In the genomic region with DNA sequence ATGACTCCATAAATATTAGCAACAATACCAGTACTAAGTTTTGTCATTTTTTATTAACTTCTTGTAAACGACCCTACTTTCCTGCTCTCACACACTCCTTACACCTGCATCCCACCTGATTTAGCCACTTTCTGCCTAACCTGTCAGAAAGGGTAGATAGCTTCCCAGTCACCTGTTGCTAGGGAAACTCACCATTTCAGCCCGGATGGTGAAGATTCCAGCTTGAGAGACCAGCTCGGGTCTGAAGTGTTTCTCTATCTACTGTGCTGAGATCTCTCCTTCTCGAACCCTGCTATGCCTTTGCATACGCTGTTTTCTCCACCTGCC, we compare ENCODE assay signal across 8 cellular contexts. TPM values are rescaled to one million over a fixed set of nuclear protein-coding genes. Genes with fewer than 3 reads are reported as not detected.
DNase-seq lines count a peak whose midpoint lies in the region; ATAC-seq, FAIRE-seq and TF ChIP-seq lines count a peak whose summit lies in the region.

A gene with protein sequence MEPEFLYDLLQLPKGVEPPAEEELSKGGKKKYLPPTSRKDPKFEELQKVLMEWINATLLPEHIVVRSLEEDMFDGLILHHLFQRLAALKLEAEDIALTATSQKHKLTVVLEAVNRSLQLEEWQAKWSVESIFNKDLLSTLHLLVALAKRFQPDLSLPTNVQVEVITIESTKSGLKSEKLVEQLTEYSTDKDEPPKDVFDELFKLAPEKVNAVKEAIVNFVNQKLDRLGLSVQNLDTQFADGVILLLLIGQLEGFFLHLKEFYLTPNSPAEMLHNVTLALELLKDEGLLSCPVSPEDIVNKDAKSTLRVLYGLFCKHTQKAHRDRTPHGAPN (plus strand): TSS at position 220 of the 327 bp plus-strand sequence. CDS start 2,405 bp downstream, outside the sequence.

- no peak for FAIRE-seq in D721Med (lab: Jason Lieb, UNC)

- peaks cover 23% of the 10 kb centered on the region for H3K4me1 Mint-ChIP-seq in T-helper 17 cell

- ATAC-seq in HG02623 (IDR thresholded peaks at IDR 0.05; ENCODE audit: unreplicated experiment) (peak; percentile 42), T-helper 17 cell (peak; percentile 71), HG03457 (IDR thresholded peaks at IDR 0.05; ENCODE audit: unreplicated experiment) (no peak)
- peak; percentile 25 for ATAC-seq in stimulated activated naive CD8-positive, alpha-beta T cell treated with anti-CD3 and anti-CD28 coated beads, Interleukin-15, Interleukin-2, amounts not matched to agents 100 U/mL and 50 U/mL, for 24 hours

- peak within 1 kb of the TSS; percentile 96 for H3K27ac Mint-ChIP-seq in T-helper 17 cell

- DNase-seq in GDM1 (lab: John Stamatoyannopoulos, UW) (peak; percentile 63), T-helper 17 cell (peak in 1 of 3 donors; percentile 28), erythroblast (lab: John Stamatoyannopoulos, UW) (peak; percentile 10 to 13), middle frontal gyrus (ENCODE audit: extremely low spot score, low spot score) (no peak), D721Med (ENCODE audit: insufficient read length, low spot score) (no peak)
- peak; percentile 34 for DNase-seq in stimulated activated naive CD8-positive, alpha-beta T cell treated with anti-CD3 and anti-CD28 coated beads, Interleukin-15, Interleukin-2, amounts not matched to agents 100 U/mL and 50 U/mL, for 24 hours

- no peaks in the 10 kb centered on the region for H3K36me3 Mint-ChIP-seq in T-helper 17 cell (ENCODE audit: low read depth)

- TF ChIP-seq CTCF in D721Med (IDR thresholded peaks at IDR 0.05; ENCODE audit: insufficient read depth, missing control alignments), result no peak

- no peaks in the 10 kb centered on the region for H3K9me3 ChIP-seq in T-helper 17 cell (ENCODE audit: control insufficient read depth, low read length, poor library complexity, severe bottlenecking)

- no peak for TF ChIP-seq POLR2A in erythroblast (IDR thresholded peaks at IDR 0.05; ENCODE audit: low read length)

- H3K4me3 Mint-ChIP-seq in T-helper 17 cell, result peak within 1 kb of the TSS; percentile 97

- H3K27me3 Mint-ChIP-seq in T-helper 17 cell, result no peaks in the 10 kb centered on the region

RNA-seq across cellular contexts. Expression of the gene that starts here (rescaled TPM):
- total RNA-seq in T-helper 17 cell, result 10 to 100 TPM; 89.1 to 94.7 TPM

Comparison
In these comparisons a context has a peak if more than half of its experiments do, and no peak if none do; other contexts are left out.
1. DNase-seq: peak in GDM1 (single experiment), erythroblast (2 of 2) and stimulated activated naive CD8-positive, alpha-beta T cell treated with anti-CD3 and anti-CD28 coated beads, Interleukin-15, Interleukin-2, amounts not matched to agents 100 U/mL and 50 U/mL, for 24 hours (single experiment); none in middle frontal gyrus (single experiment) and D721Med (single experiment).